Comparison of ENCODE assay signal across 9 cellular contexts in the genomic region with DNA sequence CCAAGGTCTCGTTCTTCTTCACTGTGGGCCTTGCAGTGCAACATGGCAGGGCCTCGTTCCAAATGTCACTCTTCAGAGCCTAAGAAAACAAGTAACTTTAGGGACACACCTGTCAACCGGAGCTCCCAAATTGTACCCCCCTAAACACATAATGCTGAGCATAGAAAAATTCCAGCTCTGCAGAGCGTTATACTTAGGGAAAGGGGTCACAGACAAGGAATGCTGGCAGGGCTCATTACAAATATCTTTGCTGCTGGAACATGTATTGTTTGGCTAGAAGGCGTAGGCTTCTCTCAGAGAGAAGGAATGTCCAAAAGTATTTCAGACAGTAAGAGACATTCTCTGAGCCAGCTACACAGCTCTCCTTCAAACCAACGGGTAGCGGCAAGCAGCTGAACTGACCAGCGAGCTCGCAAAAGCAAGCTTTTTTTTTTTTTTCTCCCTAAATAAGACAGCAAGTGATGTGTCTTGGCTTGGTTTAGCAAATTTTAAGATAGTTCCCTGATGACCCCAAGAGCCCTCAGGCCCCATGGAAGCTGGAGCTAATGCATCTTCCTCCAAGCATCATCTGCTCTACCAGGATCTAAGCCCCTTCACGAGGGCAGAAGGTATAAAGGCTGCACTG. TPM values are rescaled to one million over a fixed set of nuclear protein-coding genes. Genes with fewer than 3 reads are reported as not detected.
A peak's percentile ranks its signal among the peaks of the same experiment; 100 is the strongest.
DNase-seq lines count a peak whose midpoint lies in the region; ATAC-seq and TF ChIP-seq lines count a peak whose summit lies in the region.
"Had no signal": no experiment of that assay in that cellular context is flagged by ENCODE, and none has a peak within 500 bp of the region (broad histone marks: within the 10 kb centered on the region; RNA-seq: fewer than 3 reads in every experiment).

No MANE protein-coding gene starts in this region.

- no peak for TF ChIP-seq POLR2A in upper lobe of left lung (IDR thresholded peaks at IDR 0.05)

- H3K4me1 ChIP-seq in MM.1S (ENCODE audit: low read length) (peaks cover 31% of the 10 kb centered on the region), mesodermal cell (ENCODE audit: control insufficient read depth, insufficient read depth, low read length, poor library complexity, severe bottlenecking) (peaks cover 69% of the 10 kb centered on the region), upper lobe of left lung (peaks cover 56 to 78% (median 74%) of the 10 kb centered on the region in 4 donors)

- no peak overlapping the region for H2AFZ ChIP-seq in MM.1S (ENCODE audit: low read length)

- H3K27me3 ChIP-seq in MM.1S (replicated peaks; ENCODE audit: insufficient read depth, low read length) (no peaks in the 10 kb centered on the region), upper lobe of left lung (no peaks in the 10 kb centered on the region)

- TF ChIP-seq EP300 in upper lobe of left lung (IDR thresholded peaks at IDR 0.05): peak in 1 of 4 donors; percentile 49

- no peaks in the 10 kb centered on the region for H3K9me3 Mint-ChIP-seq in activated naive CD8-positive, alpha-beta T cell treated with anti-CD3 and anti-CD28 coated beads for 36 hours

- H3K4me3 ChIP-seq in MM.1S (ENCODE audit: low read length) (no peak overlapping the region), mesodermal cell (ENCODE audit: extremely low read depth, insufficient read depth, low read length, poor library complexity, severe bottlenecking) (no peak overlapping the region), upper lobe of left lung (no peak overlapping the region)

- H3K9me3 ChIP-seq in MM.1S (replicated peaks; ENCODE audit: insufficient read depth, low read length): no peaks in the 10 kb centered on the region
- no peaks in the 10 kb centered on the region for H3K9me3 ChIP-seq in mesodermal cell (ENCODE audit: control insufficient read depth, low read length)
- no peaks in the 10 kb centered on the region for H3K9me3 ChIP-seq in upper lobe of left lung

- DNase-seq in MM.1S (no peak), dermis blood vessel endothelial cell (peak; percentile 76), upper lobe of left lung (no peak), anterior cingulate cortex (lab: John Stamatoyannopoulos, UW) (no peak)
- DNase-seq in activated naive CD8-positive, alpha-beta T cell treated with anti-CD3 and anti-CD28 coated beads for 36 hours: no peak
- DNase-seq in stimulated activated CD4-positive, alpha-beta T cell treated with anti-CD3 and anti-CD28 coated beads, Interleukin-12 subunit alpha, Interleukin-12 subunit beta, amount 100 ng/mL, for 4 hours: no peak
- DNase-seq: activated CD4-positive, alpha-beta T cell treated with anti-CD3 and anti-CD28 coated beads for 1 hour had no signal

- H3K9ac ChIP-seq in MM.1S (ENCODE audit: low read length): 0 out of 2 replicates have a peak overlapping the region, but pooled peaks have one; percentile 13
- H3K9ac ChIP-seq: KMS-11 had no signal

- no peaks in the 10 kb centered on the region for H3K9me2 ChIP-seq in MM.1S (replicated peaks; ENCODE audit: insufficient read depth, low read length)

- 71 to 86% methylated on average over 5 to 6 of the region's 10 CpGs for WGBS in mesodermal cell (ENCODE audit: insufficient coverage in 2 of 2), 2 experiments
- 46 to 60% methylated on average over 10 of the region's 10 CpGs for WGBS in upper lobe of left lung, 2 donors

- H3K4me3 Mint-ChIP-seq in activated naive CD8-positive, alpha-beta T cell treated with anti-CD3 and anti-CD28 coated beads for 36 hours: no peak overlapping the region

- H3K27me3 Mint-ChIP-seq in activated naive CD8-positive, alpha-beta T cell treated with anti-CD3 and anti-CD28 coated beads for 36 hours: no peaks in the 10 kb centered on the region

- peak; percentile 86 to 93 for ATAC-seq in upper lobe of left lung (ENCODE audit: low FRiP score in 2 of 2)

- H4K20me1 ChIP-seq in MM.1S (ENCODE audit: insufficient read depth, low read length): no peaks in the 10 kb centered on the region

- H3K4me2 ChIP-seq in MM.1S (ENCODE audit: low read depth, low read length): peak overlapping the region; percentile 30
- H3K4me2 ChIP-seq: KMS-11 had no signal

- H3K27ac ChIP-seq in MM.1S (ENCODE audit: low read length): peak overlapping the region; percentile 83; the same call in 1 of the 2 replicates
- H3K27ac ChIP-seq in mesodermal cell (ENCODE audit: low read depth, low read length, severe bottlenecking): peak overlapping the region; percentile 99
- H3K27ac ChIP-seq in upper lobe of left lung: peak overlapping the region; percentile 81 to 89 (median 84)
- H3K27ac ChIP-seq: KMS-11 had no signal

- H3K27ac Mint-ChIP-seq in activated naive CD8-positive, alpha-beta T cell treated with anti-CD3 and anti-CD28 coated beads for 36 hours: no peak overlapping the region

- H3K79me2 ChIP-seq in MM.1S (ENCODE audit: low read length): peaks cover 78% of the 10 kb centered on the region

- peaks cover 20% of the 10 kb centered on the region for H3F3A ChIP-seq in MM.1S (ENCODE audit: insufficient read depth, low read length)

- peaks cover 28% of the 10 kb centered on the region for H3K36me3 Mint-ChIP-seq in activated naive CD8-positive, alpha-beta T cell treated with anti-CD3 and anti-CD28 coated beads for 36 hours

- H3K4me1 Mint-ChIP-seq in activated naive CD8-positive, alpha-beta T cell treated with anti-CD3 and anti-CD28 coated beads for 36 hours: peaks cover 30% of the 10 kb centered on the region

- TF ChIP-seq CTCF in MM.1S (IDR thresholded peaks at IDR 0.05; ENCODE audit: low read length) (no peak), upper lobe of left lung (IDR thresholded peaks at IDR 0.05) (peak in 1 of 6 experiments; percentile 7)

- no peaks in the 10 kb centered on the region for H3K36me3 ChIP-seq in MM.1S (replicated peaks; ENCODE audit: insufficient read depth, low read length)
- H3K36me3 ChIP-seq in mesodermal cell (ENCODE audit: control insufficient read depth, insufficient read depth, low read length): peaks cover 81% of the 10 kb centered on the region
- peaks cover 2 to 48% (median 20%) of the 10 kb centered on the region in 4 donors for H3K36me3 ChIP-seq in upper lobe of left lung

RNA-seq across cellular contexts. Expression of a gene that starts 24.5 kb away (rescaled TPM):
- total RNA-seq in dermis blood vessel endothelial cell (19.7 and 37.7 TPM in 2 replicates), upper lobe of left lung (10 to 100 TPM; 23.9 to 66.0 (median 43.8) TPM)
- 39.1 TPM for polyA plus RNA-seq in mesodermal cell (2013, experiment 1 of 2)
- 31.0 TPM for polyA plus RNA-seq in mesodermal cell (2013, experiment 2 of 2)
- 10 to 100 TPM; 20.7 to 26.9 TPM for total RNA-seq in activated naive CD8-positive, alpha-beta T cell treated with anti-CD3 and anti-CD28 coated beads for 36 hours

RNA-seq across cellular contexts. Expression of a gene that starts 47.0 kb away (rescaled TPM):
- under 0.01 TPM in 1 of 2 replicates, not detected in the other for total RNA-seq in dermis blood vessel endothelial cell
- polyA plus RNA-seq in mesodermal cell (2013, experiment 1 of 2): not detected
- not detected for polyA plus RNA-seq in mesodermal cell (2013, experiment 2 of 2)
- total RNA-seq in upper lobe of left lung: not detected
- not detected for total RNA-seq in activated naive CD8-positive, alpha-beta T cell treated with anti-CD3 and anti-CD28 coated beads for 36 hours
